Comparison of ENCODE assay signal across 11 cellular contexts in the genomic region with DNA sequence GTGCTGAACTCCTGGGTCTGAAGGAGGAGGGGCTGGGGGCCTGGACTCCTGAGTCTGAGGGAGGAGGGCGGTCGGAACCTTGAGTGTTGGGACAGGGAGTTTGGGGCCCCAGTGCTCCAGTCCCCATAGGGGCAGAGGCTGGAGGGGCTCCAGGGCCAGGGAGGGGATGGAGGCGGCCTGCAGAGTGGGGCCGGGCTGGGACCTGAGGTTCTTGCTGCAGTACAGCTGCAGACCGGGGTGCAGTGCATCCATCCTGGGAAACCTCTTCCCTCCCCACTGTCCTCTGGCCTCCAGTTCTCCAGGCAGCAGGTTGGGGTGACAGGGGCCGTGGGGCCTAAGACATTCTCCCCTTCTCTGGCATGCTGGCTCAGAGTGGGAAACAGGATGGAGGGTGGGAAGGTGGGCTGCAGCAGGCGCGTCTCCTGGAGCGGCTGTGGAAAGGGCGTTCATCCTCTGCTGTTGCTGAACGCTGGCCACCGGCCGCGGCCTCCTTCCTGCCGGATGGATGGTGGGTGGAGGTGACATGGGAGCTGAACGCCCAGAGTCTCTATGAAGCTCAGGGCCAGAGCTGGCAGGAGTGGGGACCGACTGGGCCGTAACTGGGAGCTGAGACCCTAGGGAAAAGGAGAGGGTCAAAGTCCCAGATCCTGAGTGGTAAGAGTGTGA. TPM values are rescaled to one million over a fixed set of nuclear protein-coding genes. Genes with fewer than 3 reads are reported as not detected.
DNase-seq lines count a peak whose midpoint lies in the region; ATAC-seq and TF ChIP-seq lines count a peak whose summit lies in the region.
"Had no signal": no experiment of that assay in that cellular context is flagged by ENCODE, and none has a peak within 500 bp of the region (broad histone marks: within the 10 kb centered on the region; RNA-seq: fewer than 3 reads in every experiment).

No MANE protein-coding gene starts in this region.

- no peaks in the 10 kb centered on the region for H3K27me3 Mint-ChIP-seq in stimulated activated naive CD8-positive, alpha-beta T cell treated with anti-CD3 and anti-CD28 coated beads, Interleukin-15, amount 100 ng/mL, for 72 hours
- H3K27me3 Mint-ChIP-seq in mesothelial cell of epicardium (ENCODE audit: low read depth), result no peaks in the 10 kb centered on the region

- H3K4me3 ChIP-seq in breast epithelium, result peak overlapping the region in 2 of 3 donors; percentile 64 to 86
- H3K4me3 ChIP-seq: pancreas had no signal

- no peaks in the 10 kb centered on the region for H3K27me3 ChIP-seq in breast epithelium
- H3K27me3 ChIP-seq: pancreas had no signal

- H3K27ac ChIP-seq in breast epithelium, result peak overlapping the region; percentile 21 to 94
- H3K27ac ChIP-seq: pancreas had no signal

- no peak for TF ChIP-seq CTCF in breast epithelium (IDR thresholded peaks at IDR 0.05)
- TF ChIP-seq CTCF in mesothelial cell of epicardium (IDR thresholded peaks at IDR 0.05; ENCODE audit: unreplicated experiment), result no peak

- no peak for TF ChIP-seq POLR2A in breast epithelium (IDR thresholded peaks at IDR 0.05)

- no peaks in the 10 kb centered on the region for H3K36me3 ChIP-seq in breast epithelium
- H3K36me3 ChIP-seq: pancreas had no signal

- H3K27ac Mint-ChIP-seq in stimulated activated naive CD8-positive, alpha-beta T cell treated with anti-CD3 and anti-CD28 coated beads, Interleukin-15, amount 100 ng/mL, for 72 hours, result peak overlapping the region in 1 of 2 donors; percentile 42
- H3K27ac Mint-ChIP-seq in mesothelial cell of epicardium, result peak overlapping the region; percentile 81

- peaks cover 2% of the 10 kb centered on the region for H3K36me3 Mint-ChIP-seq in mesothelial cell of epicardium

- H3K4me3 Mint-ChIP-seq in stimulated activated naive CD8-positive, alpha-beta T cell treated with anti-CD3 and anti-CD28 coated beads, Interleukin-15, amount 100 ng/mL, for 72 hours, result peak overlapping the region; percentile 25 to 64
- peak overlapping the region; percentile 67 for H3K4me3 Mint-ChIP-seq in mesothelial cell of epicardium

- ATAC-seq in stimulated activated naive CD8-positive, alpha-beta T cell treated with anti-CD3 and anti-CD28 coated beads, Interleukin-15, amount 100 ng/mL, for 72 hours, result no peak
- ATAC-seq in stimulated activated naive CD8-positive, alpha-beta T cell treated with anti-CD3 and anti-CD28 coated beads, Interleukin-15, Interleukin-2, amounts not matched to agents 100 U/mL and 50 U/mL, for 24 hours, result no peak
- no peak for ATAC-seq in activated CD4-positive, CD25-positive, alpha-beta regulatory T cell treated with anti-CD3 and anti-CD28 coated beads, Interleukin-2, amount 50 U/mL, for 24 hours
- ATAC-seq: pancreas had no signal

- intact Hi-C loops in breast epithelium (cut with DNase I; ENCODE audit: low total_unique reads), result no loop called here

- no peaks in the 10 kb centered on the region for H3K9me3 Mint-ChIP-seq in stimulated activated naive CD8-positive, alpha-beta T cell treated with anti-CD3 and anti-CD28 coated beads, Interleukin-15, amount 100 ng/mL, for 72 hours
- H3K9me3 Mint-ChIP-seq in mesothelial cell of epicardium, result no peaks in the 10 kb centered on the region

- no peaks in the 10 kb centered on the region for H3K4me1 ChIP-seq in breast epithelium
- H3K4me1 ChIP-seq: pancreas had no signal

- no peak for DNase-seq in stimulated activated naive CD8-positive, alpha-beta T cell treated with anti-CD3 and anti-CD28 coated beads, Interleukin-15, amount 100 ng/mL, for 72 hours
- DNase-seq in stimulated activated naive CD8-positive, alpha-beta T cell treated with anti-CD3 and anti-CD28 coated beads, Interleukin-15, Interleukin-2, amounts not matched to agents 100 U/mL and 50 U/mL, for 24 hours, result no peak
- DNase-seq in breast epithelium (ENCODE audit: low spot score in 2 of 2), result no peak
- DNase-seq in mesothelial cell of epicardium (ENCODE audit: low spot score in 2 of 2, unreplicated experiment in 2 of 2), result no peak
- no peak for DNase-seq in GM19240 (ENCODE audit: insufficient read length, low spot score)
- DNase-seq in stimulated activated naive CD4-positive, alpha-beta T cell treated with Interleukin-2 at 50 U/mL for 16 hours (lab: John Stamatoyannopoulos, UW), result no peak
- DNase-seq in SIG-M5 (lab: John Stamatoyannopoulos, UW), result no peak
- DNase-seq: activated CD8-positive, alpha-beta memory T cell treated with anti-CD3 and anti-CD28 coated beads, Interleukin-2, amount 50 U/mL, for 48 hours; DMS 273 treated with DMSO at 0.1 percent for 48 hours had no signal

- no peaks in the 10 kb centered on the region for H3K9me3 ChIP-seq in breast epithelium
- H3K9me3 ChIP-seq: pancreas had no signal

- H3K4me1 Mint-ChIP-seq in stimulated activated naive CD8-positive, alpha-beta T cell treated with anti-CD3 and anti-CD28 coated beads, Interleukin-15, amount 100 ng/mL, for 72 hours, result peaks cover 37% of the 10 kb centered on the region
- peaks cover 15% of the 10 kb centered on the region for H3K4me1 Mint-ChIP-seq in mesothelial cell of epicardium

RNA-seq across cellular contexts. Expression of a gene that starts 1.6 kb away (rescaled TPM):
- 1 to 10 TPM in 2 of 3 donors, not detected in 1; 2.5 to 4.6 TPM for total RNA-seq in breast epithelium
- total RNA-seq in mesothelial cell of epicardium, result 38.5 to 46.0 TPM (median 43.4 TPM) in 3 replicates

RNA-seq across cellular contexts. Expression of a gene that starts 5.4 kb away (rescaled TPM):
- 10 to 100 TPM; 13.3 to 36.1 (median 32.6) TPM for total RNA-seq in breast epithelium
- total RNA-seq in mesothelial cell of epicardium, result 28.9 to 30.4 TPM (median 29.1 TPM) in 3 replicates

RNA-seq across cellular contexts. Expression of a gene that starts 26.5 kb away (rescaled TPM):
- 10 to 100 TPM; 23.8 to 31.5 (median 28.2) TPM for total RNA-seq in breast epithelium
- total RNA-seq in mesothelial cell of epicardium, result 70.1 to 73.0 TPM (median 71.5 TPM) in 3 replicates

RNA-seq across cellular contexts. Expression of a gene that starts 39.8 kb away (rescaled TPM):
- 10 to 100 TPM in 1 of 3 donors, 1 to 10 TPM in 2; 1.6 to 11.8 (median 3.1) TPM for total RNA-seq in breast epithelium
- total RNA-seq in mesothelial cell of epicardium, result not detected in 3 replicates

RNA-seq across cellular contexts. Expression of a gene that starts 54.3 kb away (rescaled TPM):
- total RNA-seq in breast epithelium (10 to 100 TPM in 2 of 3 donors, 1 to 10 TPM in 1; 6.1 to 20.8 (median 18.4) TPM), mesothelial cell of epicardium (51.3 to 54.0 TPM (median 51.9 TPM) in 3 replicates)
